In genomic region chr5:33726422-33727165, GRCh38 we compare ENCODE assay signal across 17 cellular contexts.
A peak's percentile ranks its signal among the peaks of the same experiment; 100 is the strongest.
DNase-seq lines count a peak whose midpoint lies in the region; TF ChIP-seq lines count a peak whose summit lies in the region.
"Had no signal": no experiment of that assay in that cellular context is flagged by ENCODE, and none has a peak within 500 bp of the region (broad histone marks: within the 10 kb centered on the region; RNA-seq: fewer than 3 reads in every experiment).

No MANE protein-coding gene starts in this region.

- H3K36me3 ChIP-seq in left ventricle myocardium inferior (no peaks in the 10 kb centered on the region), uterus (no peaks in the 10 kb centered on the region)
- H3K36me3 ChIP-seq: neural progenitor cell, upper lobe of left lung had no signal

- no peak for TF ChIP-seq POLR2A in uterus (IDR thresholded peaks at IDR 0.05)

- H3K4me3 ChIP-seq in left ventricle myocardium inferior (no peak overlapping the region), uterus (no peak overlapping the region)
- H3K4me3 ChIP-seq: neural progenitor cell, upper lobe of left lung had no signal

- H3K27ac ChIP-seq in left ventricle myocardium inferior (replicated peaks), result peak overlapping the region; percentile 17
- H3K27ac ChIP-seq in uterus, result no peak overlapping the region
- H3K27ac ChIP-seq: neural progenitor cell, upper lobe of left lung had no signal

- H3K27me3 ChIP-seq in left ventricle myocardium inferior (ENCODE audit: low read depth) (peaks cover 12% of the 10 kb centered on the region), uterus (no peaks in the 10 kb centered on the region)
- H3K27me3 ChIP-seq: neural progenitor cell, upper lobe of left lung had no signal

- peaks cover 4% of the 10 kb centered on the region for H3K4me1 ChIP-seq in left ventricle myocardium inferior
- H3K4me1 ChIP-seq in uterus, result no peaks in the 10 kb centered on the region
- H3K4me1 ChIP-seq: neural progenitor cell had no signal

- TF ChIP-seq CTCF in left ventricle myocardium inferior (IDR thresholded peaks at IDR 0.05; ENCODE audit: borderline replicate concordance), result no peak
- TF ChIP-seq CTCF in uterus (IDR thresholded peaks at IDR 0.05), result no peak

- H3K9me3 ChIP-seq in left ventricle myocardium inferior (replicated peaks) (no peaks in the 10 kb centered on the region), uterus (no peaks in the 10 kb centered on the region)
- H3K9me3 ChIP-seq: upper lobe of left lung had no signal

- intact Hi-C loops in left ventricle myocardium inferior (cut with micrococcal nuclease) (no loop called here), uterus (cut with DNase I; ENCODE audit: low total_unique reads) (no loop called here)

- DNase-seq in AG08395 (ENCODE audit: low spot score), result peak; percentile 23
- DNase-seq in HT1080 (ENCODE audit: low read depth), result peak; percentile 64
- peak; percentile 44 for DNase-seq in astrocyte of the hippocampus (ENCODE audit: low read depth, low spot score)
- no peak for DNase-seq in left ventricle myocardium inferior
- no peak for DNase-seq in T-helper 9 cell
- DNase-seq in NCI-H2196 (lab: John Stamatoyannopoulos, UW; ENCODE audit: unreplicated experiment), result no peak
- DNase-seq in iPS-NIHi7 (ENCODE audit: extremely low spot score), result no peak
- DNase-seq in uterus, result no peak
- DNase-seq: ACHN; activated effector memory CD4-positive, alpha-beta T cell treated with anti-CD3 and anti-CD28 coated beads, Interleukin-2, amount 50 U/mL, for 16 hours; glutamatergic neuron; NCI-H1694; NCI-H446 treated with DMSO at 0.1 percent for 48 hours; stimulated activated CD4-positive, alpha-beta T cell treated with anti-CD3 and anti-CD28 coated beads, Interleukin-15, amount 100 ng/mL, for 24 hours; T-helper 2 cell had no signal

Comparison
In these comparisons a context has a peak if more than half of its experiments do, and no peak if none do; other contexts are left out.
1. DNase-seq: peak in AG08395 (single experiment), HT1080 (single experiment) and astrocyte of the hippocampus (single experiment); none in left ventricle myocardium inferior (single experiment), T-helper 9 cell (single experiment), NCI-H2196 (single experiment), iPS-NIHi7 (single experiment) and uterus (0 of 2).